In the genomic region with DNA sequence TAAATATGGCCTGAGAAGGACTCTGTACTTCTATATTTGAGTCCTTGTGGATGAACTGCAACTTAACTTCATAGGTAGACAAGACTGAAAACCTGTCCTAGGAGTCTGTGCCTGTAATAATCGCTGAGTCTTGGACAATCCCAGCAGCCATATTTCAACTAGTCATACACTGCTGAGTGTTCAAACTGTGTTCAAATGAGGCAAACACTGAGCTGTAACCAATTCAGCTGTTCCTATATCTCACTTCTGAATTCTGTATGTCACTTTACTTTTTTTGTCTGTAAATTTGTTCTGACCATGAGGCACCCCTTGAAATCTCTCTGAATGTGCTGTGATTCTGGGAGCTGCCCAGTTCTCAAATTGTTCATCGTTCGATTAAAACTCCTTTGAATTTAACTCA, we compare ENCODE assay signal across 20 cellular contexts.
"Had no signal": no experiment of that assay in that cellular context is flagged by ENCODE, and none has a peak within 500 bp of the region (broad histone marks: within the 10 kb centered on the region; RNA-seq: fewer than 3 reads in every experiment).

No MANE protein-coding gene starts in this region.

- H3K27ac ChIP-seq: VCaP had no signal

- DNase-seq: activated CD4-positive, alpha-beta memory T cell treated with anti-CD3 and anti-CD28 coated beads, Interleukin-2, amount 10 ng/mL, durations not matched to agents 7 days and 5 days; activated CD4-positive, alpha-beta T cell treated with anti-CD3 and anti-CD28 coated beads, Interleukin-2, amount 10 ng/mL, durations not matched to agents 7 days and 5 days; activated CD4-positive, CD25-positive, alpha-beta regulatory T cell; activated gamma-delta T cell; activated naive CD4-positive, alpha-beta T cell treated with anti-CD3 and anti-CD28 coated beads for 36 hours; activated T-cell treated with anti-CD3 and anti-CD28 coated beads for 4 hours; activated T-cell treated with anti-CD3 and anti-CD28 coated beads, Interleukin-2, amount 50 U/mL, for 48 hours; NCI-H1105 treated with DMSO at 0.1 percent for 48 hours; NCI-H1436 treated with DMSO at 0.1 percent for 48 hours; NCI-H187; NCI-H2081 treated with DMSO at 0.1 percent for 48 hours; NCI-H446; NCI-H524; SHP77 treated with DMSO at 0.1 percent for 48 hours; T-cell; T-helper 2 cell; T1000 had no signal

- ATAC-seq: activated T-helper 17 cell treated with anti-CD3 and anti-CD28 coated beads, Interleukin-2, amount 50 U/mL, for 72 hours; T-cell had no signal

- FAIRE-seq: TTC549 had no signal
